ENCODE assay signal across 8 cellular contexts in the genomic region with DNA sequence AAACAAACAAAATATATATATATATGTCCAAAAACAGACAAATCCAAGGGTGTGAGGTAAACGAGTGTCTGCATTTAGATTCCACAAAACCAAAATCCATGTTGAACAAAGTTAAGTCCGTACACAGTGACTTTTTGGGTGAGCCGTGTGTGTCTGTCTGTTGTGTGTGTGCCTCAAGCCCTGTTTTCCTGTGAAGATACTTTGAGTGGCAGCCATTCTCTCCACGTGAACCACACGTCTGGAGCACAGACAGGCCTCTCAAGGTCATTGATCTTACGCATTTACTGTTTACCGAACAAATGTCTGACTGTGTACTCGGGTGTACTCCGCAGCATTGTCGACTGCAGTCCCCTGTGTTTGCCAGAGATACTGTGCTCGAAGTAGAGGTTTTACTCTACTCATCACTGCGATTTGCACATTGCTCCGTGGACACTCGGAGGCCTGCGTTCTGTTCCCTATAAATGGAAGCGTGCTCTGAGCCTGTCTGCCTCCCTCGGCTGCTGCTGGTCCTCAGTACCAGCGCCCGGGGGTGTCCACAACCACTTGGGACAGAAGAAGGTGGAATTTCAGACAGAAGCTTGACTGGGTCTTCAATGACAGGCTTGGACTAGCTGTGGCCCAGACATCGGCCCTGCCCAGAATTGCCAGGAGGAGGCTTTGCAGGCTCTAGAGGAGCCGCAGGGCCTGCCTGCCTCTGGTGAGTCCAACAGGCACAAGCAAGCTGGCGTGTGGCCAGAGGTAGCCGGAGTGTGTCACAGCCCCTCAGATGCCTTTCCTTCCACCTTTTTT. TPM values are rescaled to one million over a fixed set of nuclear protein-coding genes. Genes with fewer than 3 reads are reported as not detected.
DNase-seq lines count a peak whose midpoint lies in the region; ATAC-seq, FAIRE-seq and TF ChIP-seq lines count a peak whose summit lies in the region.
"Had no signal": no experiment of that assay in that cellular context is flagged by ENCODE, and none has a peak within 500 bp of the region (broad histone marks: within the 10 kb centered on the region; RNA-seq: fewer than 3 reads in every experiment).

No MANE protein-coding gene starts in this region.

- no peak for FAIRE-seq in H1 (lab: Jason Lieb, UNC)

- no peak overlapping the region for H3K14ac ChIP-seq in H1 (ENCODE audit: insufficient read length)

- H3K36me3 ChIP-seq in NT2/D1 (ENCODE audit: insufficient read depth, insufficient read length, low read length) (peaks cover 39% of the 10 kb centered on the region), H1 (ENCODE audit: control insufficient read depth in 2 of 4, insufficient read depth in 4 of 4, low read length in 3 of 4) (peaks cover 0 to 7% (median 2%) of the 10 kb centered on the region in 4 experiments; a peak in 2 of 8 replicates), transverse colon (peaks cover 0 to 31% (median 14%) of the 10 kb centered on the region in 4 donors)

- no peak overlapping the region for H2BK20ac ChIP-seq in H1 (ENCODE audit: low read length)

- H3K27ac ChIP-seq in H1 (ENCODE audit: low read depth, low read length) (no peak overlapping the region), transverse colon (peak overlapping the region; percentile 78 to 86 (median 83))
- H3K27ac ChIP-seq: KMS-11 had no signal

- ATAC-seq in HG03342 (IDR thresholded peaks at IDR 0.05; ENCODE audit: unreplicated experiment) (no peak), HG03432 (IDR thresholded peaks at IDR 0.05; ENCODE audit: unreplicated experiment) (no peak)

- no peak overlapping the region for H2BK120ac ChIP-seq in H1 (replicated peaks; ENCODE audit: low read depth, low read length)

- no peak for DNase-seq in NT2/D1 (ENCODE audit: low read depth, low spot score)
- no peak for DNase-seq in H1 (ENCODE audit: low read depth in 1 of 2, low spot score in 2 of 2)
- DNase-seq in mesothelial cell of epicardium (ENCODE audit: low spot score in 2 of 2, unreplicated experiment in 2 of 2), result peak in 1 of 2 experiments; percentile 53
- peak; percentile 60 for DNase-seq in transverse colon
- no peak for DNase-seq in activated CD4-positive, alpha-beta T cell treated with anti-CD3 and anti-CD28 coated beads, Interleukin-2, amount 50 U/mL, for 48 hours

- no peaks in the 10 kb centered on the region for H3K79me2 ChIP-seq in H1 (ENCODE audit: control insufficient read depth in 1 of 2, insufficient read depth in 2 of 2, low read length in 2 of 2)

- CTCF ChIA-PET in H1 (lab: Charles Lee; ENCODE audit: partially characterized antibody), result interaction anchor here (0.6 to 2.4 kb wide), 5 partner anchors 14 to 280 kb away, joined by 3 to 8 read pairs (median 3); a partner anchor contains a TSS

- TF ChIP-seq RAD21 in H1 (IDR thresholded peaks at IDR 0.05 in 1 of 2, conservative IDR thresholded peaks at IDR 0.05 in 1 of 2; ENCODE audit: low read depth in 2 of 2, low read length in 2 of 2), result no peak

- H3K36me3 Mint-ChIP-seq in mesothelial cell of epicardium, result peaks cover 26% of the 10 kb centered on the region

- TF ChIP-seq CTCF in H1 (IDR thresholded peaks at IDR 0.05; ENCODE audit: control extremely low read depth in 1 of 3, insufficient read depth in 1 of 3, low read depth in 1 of 3, low read length in 3 of 3) (no peak), mesothelial cell of epicardium (IDR thresholded peaks at IDR 0.05; ENCODE audit: unreplicated experiment) (no peak), transverse colon (IDR thresholded peaks at IDR 0.05) (no peak)

- H3K4me3 ChIP-seq in NT2/D1 (ENCODE audit: insufficient read length, low read depth) (no peak overlapping the region), H1 (ENCODE audit: extremely low read depth in 1 of 4, insufficient read depth in 2 of 4, low read depth in 3 of 4, low read length in 4 of 4) (no peak overlapping the region), transverse colon (no peak overlapping the region)

- H4K20me1 ChIP-seq in H1 (replicated peaks in 1 of 2; ENCODE audit: control insufficient read depth in 1 of 2, insufficient read depth in 2 of 2, low read length in 2 of 2), result no peaks in the 10 kb centered on the region

- H2BK12ac ChIP-seq in H1 (ENCODE audit: low read depth, low read length), result peak overlapping the region; percentile 68; the same call in 1 of the 2 replicates

- H3K4me1 Mint-ChIP-seq in mesothelial cell of epicardium, result peaks cover 29% of the 10 kb centered on the region

- H3K27me3 Mint-ChIP-seq in mesothelial cell of epicardium (ENCODE audit: low read depth), result no peaks in the 10 kb centered on the region

- peak overlapping the region; percentile 89 for H3K27ac Mint-ChIP-seq in mesothelial cell of epicardium

- no peaks in the 10 kb centered on the region for H3K27me3 ChIP-seq in NT2/D1 (ENCODE audit: insufficient read depth, insufficient read length)
- H3K27me3 ChIP-seq in H1 (replicated peaks in 1 of 4; ENCODE audit: control insufficient read depth in 3 of 4, extremely low read depth in 1 of 4, insufficient read depth in 3 of 4, low read length in 3 of 4), result no peaks in the 10 kb centered on the region
- no peaks in the 10 kb centered on the region for H3K27me3 ChIP-seq in transverse colon

- 0 out of 2 replicates have a peak overlapping the region, but pooled peaks have one; percentile 31 for H2BK15ac ChIP-seq in H1 (ENCODE audit: low read length)

- no peak overlapping the region for H2AK5ac ChIP-seq in H1 (ENCODE audit: low read depth, low read length)

- H4K91ac ChIP-seq in H1 (replicated peaks; ENCODE audit: insufficient read length, low read length), result no peak overlapping the region

- no peak overlapping the region for H3K56ac ChIP-seq in H1 (replicated peaks; ENCODE audit: insufficient read length, low read depth, low read length)

- no peak overlapping the region for H3K23ac ChIP-seq in H1 (ENCODE audit: insufficient read length)

- in situ Hi-C loops in transverse colon (cut with MboI; ENCODE audit: low pct_ligation_motif_present in 1 of 4, low pct_unique_long_range_greater_than_20kb in 1 of 4, low sequenced_read_pairs in 3 of 4), result no loop called here

- no peak overlapping the region for H2BK5ac ChIP-seq in H1 (ENCODE audit: low read depth, low read length)

- TF ChIP-seq POLR2A in H1 (IDR thresholded peaks at IDR 0.05; ENCODE audit: control extremely low read depth in 1 of 2, low read depth in 2 of 2, low read length in 2 of 2) (no peak), transverse colon (IDR thresholded peaks at IDR 0.05) (no peak)

- H3K9me3 ChIP-seq in NT2/D1 (ENCODE audit: insufficient read depth, low read length) (no peaks in the 10 kb centered on the region), H1 (ENCODE audit: insufficient read depth in 2 of 2, low read depth in 1 of 2, low read length in 1 of 2) (no peaks in the 10 kb centered on the region), transverse colon (no peaks in the 10 kb centered on the region)

- no peaks in the 10 kb centered on the region for H3K23me2 ChIP-seq in H1 (ENCODE audit: low read depth, low read length)

- no peak overlapping the region for H3K4me2 ChIP-seq in H1 (ENCODE audit: insufficient read depth in 1 of 2, low read depth in 2 of 2, low read length in 2 of 2)
- H3K4me2 ChIP-seq: KMS-11 had no signal

- POLR2A ChIA-PET in H1 (lab: Charles Lee; ENCODE audit: partially characterized antibody), result interaction anchor here (0.6 to 1.2 kb wide), 2 partner anchors 12 to 84 kb away, joined by 3 to 5 read pairs; no protein-coding TSS in a partner anchor

- 92% methylated on average over 23 of the region's 23 CpGs; no CpG with 5 or more reads in 1 of the 2 experiments for WGBS in H1 (ENCODE audit: extremely low coverage in 1 of 2, insufficient coverage in 1 of 2, insufficient read length in 1 of 2, insufficient replicate concordance in 2 of 2, low coverage in 1 of 2, low lambda C conversion rate in 2 of 2, missing lambda C conversion rate in 1 of 2), 2 experiments
- WGBS in transverse colon (ENCODE audit: low coverage in 1 of 2), 2 donors, result 78 to 86% methylated on average over 11 to 23 of the region's 23 CpGs

- no peak overlapping the region; the same call in 1 of the 2 replicates for H3K18ac ChIP-seq in H1 (ENCODE audit: extremely low read depth, low read length)

- TF ChIP-seq EP300 in H1 (IDR thresholded peaks at IDR 0.05; ENCODE audit: borderline replicate concordance in 1 of 2, low read depth in 2 of 2, low read length in 2 of 2) (no peak), transverse colon (IDR thresholded peaks at IDR 0.05; ENCODE audit: low read depth) (no peak)

- peak overlapping the region; percentile 22 for H3K9ac ChIP-seq in NT2/D1 (ENCODE audit: insufficient read length, low read depth)
- H3K9ac ChIP-seq in H1 (replicated peaks in 1 of 4; ENCODE audit: extremely low read depth in 1 of 4, low read depth in 3 of 4, low read length in 3 of 4), result no peak overlapping the region
- H3K9ac ChIP-seq: KMS-11 had no signal

- H4K5ac ChIP-seq in H1 (ENCODE audit: insufficient read length, low read depth, low read length), result no peak overlapping the region

- H3K4ac ChIP-seq in H1 (replicated peaks; ENCODE audit: insufficient read length, low read depth, low read length), result no peak overlapping the region

- peaks cover 15% of the 10 kb centered on the region for H3K4me1 ChIP-seq in NT2/D1 (ENCODE audit: insufficient read depth, insufficient read length)
- peaks cover 0 to 7% (median 2%) of the 10 kb centered on the region in 4 experiments; a peak in 4 of 7 replicates for H3K4me1 ChIP-seq in H1 (replicated peaks in 1 of 4; ENCODE audit: control insufficient read depth in 3 of 4, insufficient read depth in 4 of 4, low read length in 3 of 4)
- H3K4me1 ChIP-seq in transverse colon, result peaks cover 16 to 35% (median 21%) of the 10 kb centered on the region in 4 donors

- no peak overlapping the region for H4K8ac ChIP-seq in H1 (ENCODE audit: extremely low read depth, insufficient read depth, low read length)

- no peaks in the 10 kb centered on the region for H3K79me1 ChIP-seq in H1 (ENCODE audit: low read depth, low read length)

- no peak overlapping the region for H2AFZ ChIP-seq in H1 (ENCODE audit: low read length)

- no peak overlapping the region for H3K4me3 Mint-ChIP-seq in mesothelial cell of epicardium

- H3K9me3 Mint-ChIP-seq in mesothelial cell of epicardium, result no peaks in the 10 kb centered on the region

- intact Hi-C loops in transverse colon (cut with DNase I; ENCODE audit: low total_unique reads), result no loop called here

RNA-seq across cellular contexts. Expression of a gene that starts 22.1 kb away (rescaled TPM):
- not detected in 2 replicates for total RNA-seq in H1 (2021; fragmentation: NEBNext Ultra II Directional; extraction: Animal tissue kit (Norgen Biotek cat#: 25700))
- not detected in 2 replicates for polyA plus RNA-seq in H1 (2011; rRNA removed)
- not detected for polyA plus RNA-seq in H1 (2011; cell fraction: cytosol; rRNA removed)
- polyA plus RNA-seq in H1 (2011; cell fraction: nucleus; rRNA removed), result not detected
- not detected in 4 replicates for polyA plus RNA-seq in H1 (2012, experiment 1 of 2)
- not detected for polyA plus RNA-seq in H1 (2012, experiment 2 of 2)
- not detected for polyA plus RNA-seq in H1 (2013, experiment 1 of 2)
- not detected for polyA plus RNA-seq in H1 (2013, experiment 2 of 2)
- polyA minus RNA-seq in H1 (2011; rRNA and poly(A)+ RNA removed), result not detected in 2 replicates
- not detected for polyA minus RNA-seq in H1 (2011; cell fraction: cytosol; rRNA and poly(A)+ RNA removed)
- polyA minus RNA-seq in H1 (2011; cell fraction: nucleus; rRNA and poly(A)+ RNA removed), result not detected
- total RNA-seq in mesothelial cell of epicardium (0.54 to 1.1 TPM (median 0.81 TPM) in 3 replicates), transverse colon (10 to 100 TPM in 1 of 4 donors, not detected in 3; 13.3 TPM)

RNA-seq across cellular contexts. Expression of a gene that starts 39.0 kb away (rescaled TPM):
- 2.3 and 3.7 TPM in 2 replicates for total RNA-seq in H1 (2021; fragmentation: NEBNext Ultra II Directional; extraction: Animal tissue kit (Norgen Biotek cat#: 25700))
- 3.8 and 6.7 TPM in 2 replicates for polyA plus RNA-seq in H1 (2011; rRNA removed)
- polyA plus RNA-seq in H1 (2011; cell fraction: cytosol; rRNA removed), result 10.9 TPM
- polyA plus RNA-seq in H1 (2011; cell fraction: nucleus; rRNA removed), result 3.9 TPM
- polyA plus RNA-seq in H1 (2012, experiment 1 of 2), result 3.7 to 6.0 TPM (median 4.2 TPM) in 4 replicates
- 2.3 TPM for polyA plus RNA-seq in H1 (2012, experiment 2 of 2)
- 3.8 TPM for polyA plus RNA-seq in H1 (2013, experiment 1 of 2)
- 2.9 TPM for polyA plus RNA-seq in H1 (2013, experiment 2 of 2)
- 2.6 and 4.1 TPM in 2 replicates for polyA minus RNA-seq in H1 (2011; rRNA and poly(A)+ RNA removed)
- 3.7 TPM for polyA minus RNA-seq in H1 (2011; cell fraction: cytosol; rRNA and poly(A)+ RNA removed)
- 2.5 TPM for polyA minus RNA-seq in H1 (2011; cell fraction: nucleus; rRNA and poly(A)+ RNA removed)
- total RNA-seq in mesothelial cell of epicardium (17.3 to 19.9 TPM (median 19.0 TPM) in 3 replicates), transverse colon (10 to 100 TPM in 3 of 4 donors, 1 to 10 TPM in 1; 4.1 to 39.4 (median 32.5) TPM)

RNA-seq across cellular contexts. Expression of a gene that starts 54.2 kb away (rescaled TPM):
- total RNA-seq in H1 (2021; fragmentation: NEBNext Ultra II Directional; extraction: Animal tissue kit (Norgen Biotek cat#: 25700)), result 10.3 and 10.4 TPM in 2 replicates
- polyA plus RNA-seq in H1 (2011; rRNA removed), result 5.2 and 5.8 TPM in 2 replicates
- polyA plus RNA-seq in H1 (2011; cell fraction: cytosol; rRNA removed), result 9.3 TPM
- 5.9 TPM for polyA plus RNA-seq in H1 (2011; cell fraction: nucleus; rRNA removed)
- polyA plus RNA-seq in H1 (2012, experiment 1 of 2), result 14.0 to 18.6 TPM (median 17.7 TPM) in 4 replicates
- 5.8 TPM for polyA plus RNA-seq in H1 (2012, experiment 2 of 2)
- 10.2 TPM for polyA plus RNA-seq in H1 (2013, experiment 1 of 2)
- polyA plus RNA-seq in H1 (2013, experiment 2 of 2), result 10.3 TPM
- 3.3 and 4.5 TPM in 2 replicates for polyA minus RNA-seq in H1 (2011; rRNA and poly(A)+ RNA removed)
- 3.4 TPM for polyA minus RNA-seq in H1 (2011; cell fraction: cytosol; rRNA and poly(A)+ RNA removed)
- polyA minus RNA-seq in H1 (2011; cell fraction: nucleus; rRNA and poly(A)+ RNA removed), result 5.4 TPM
- total RNA-seq in mesothelial cell of epicardium (8.7 to 12.8 TPM (median 8.7 TPM) in 3 replicates), transverse colon (1 to 10 TPM in 2 of 4 donors, under 1 TPM in 1, not detected in 1; 0.96 to 3.4 (median 2.9) TPM)
